9 cellular contexts compared by ENCODE assay signal in genomic region chr17:82399030-82399429, GRCh38. TPM values are rescaled to one million over a fixed set of nuclear protein-coding genes. Genes with fewer than 3 reads are reported as not detected.
DNase-seq lines count a peak whose midpoint lies in the region; ATAC-seq and TF ChIP-seq lines count a peak whose summit lies in the region.
"Had no signal": no experiment of that assay in that cellular context is flagged by ENCODE, and none has a peak within 500 bp of the region (broad histone marks: within the 10 kb centered on the region; RNA-seq: fewer than 3 reads in every experiment).

No MANE protein-coding gene starts in this region.

- H4K5ac ChIP-seq in IMR-90 (ENCODE audit: low read depth, low read length) = no peak overlapping the region

- no peak overlapping the region for H2BK5ac ChIP-seq in IMR-90 (ENCODE audit: low read depth, low read length, poor library complexity, severe bottlenecking)

- no peaks in the 10 kb centered on the region for H3K79me1 ChIP-seq in IMR-90 (ENCODE audit: low read depth in 1 of 2, low read length in 2 of 2)

- H3K4ac ChIP-seq in IMR-90 (ENCODE audit: low read depth, low read length) = no peak overlapping the region

- dilution Hi-C loops in IMR-90 (cut with HindIII; ENCODE audit: low sequenced_read_pairs, unreplicated experiment) = no loop called here

- peaks cover 12% of the 10 kb centered on the region for H3K4me1 ChIP-seq in IMR-90 (ENCODE audit: control insufficient read depth, insufficient read depth, low read length)
- H3K4me1 ChIP-seq: body of pancreas had no signal

- H3K9ac ChIP-seq in IMR-90 (ENCODE audit: low read depth, low read length) = no peak overlapping the region

- H2AK9ac ChIP-seq in IMR-90 (replicated peaks; ENCODE audit: low read depth, low read length, poor library complexity) = peak overlapping the region; percentile 79

- no peak overlapping the region for H4K8ac ChIP-seq in IMR-90 (ENCODE audit: low read depth in 2 of 2, low read length in 2 of 2)

- no peak overlapping the region for H3K4me3 ChIP-seq in IMR-90 (ENCODE audit: insufficient read depth, low read depth, low read length)
- no peak overlapping the region for H3K4me3 ChIP-seq in cardiac fibroblast (replicated peaks in 1 of 2; ENCODE audit: low read depth in 2 of 2, low read length in 2 of 2)
- H3K4me3 ChIP-seq: body of pancreas had no signal

- H3K4me1 Mint-ChIP-seq in WTC11 = no peaks in the 10 kb centered on the region

- BruUV-seq in IMR-90 (replicated peaks; lab: Mats Ljungman, UMichigan) = no TSS peak

- no peak for ATAC-seq in IMR-90 (ENCODE audit: low read depth)
- ATAC-seq in WTC11 = no peak
- ATAC-seq: body of pancreas had no signal

- no peak overlapping the region for H2BK15ac ChIP-seq in IMR-90 (ENCODE audit: low read depth, low read length)

- H3K18ac ChIP-seq in IMR-90 (ENCODE audit: low read depth, low read length) = no peak overlapping the region

- H3K9me3 Mint-ChIP-seq in WTC11 = no peaks in the 10 kb centered on the region

- no peaks in the 10 kb centered on the region for H3K27me3 ChIP-seq in IMR-90 (ENCODE audit: control insufficient read depth, insufficient read depth, low read length)
- H3K27me3 ChIP-seq: body of pancreas had no signal

- TF ChIP-seq CTCF in IMR-90 (conservative IDR thresholded peaks at IDR 0.05; ENCODE audit: low read depth, low read length) (no peak), cardiac fibroblast (IDR thresholded peaks at IDR 0.05; ENCODE audit: low read depth, low read length) (no peak), WTC11 (IDR thresholded peaks at IDR 0.05) (no peak)

- H4K20me1 ChIP-seq in IMR-90 (ENCODE audit: insufficient read depth, low read length) = peaks cover 7% of the 10 kb centered on the region

- in situ Hi-C loops in IMR-90 (cut with MboI; ENCODE audit: low sequenced_read_pairs) = no loop called here

- no peak overlapping the region for H3K56ac ChIP-seq in IMR-90 (ENCODE audit: extremely low read depth, insufficient read depth, low read length)

- no peaks in the 10 kb centered on the region for H3K9me1 ChIP-seq in IMR-90 (ENCODE audit: insufficient read depth, low read length)

- intact Hi-C loops in IMR-90 (cut with micrococcal nuclease) = no loop called here

- no peak overlapping the region for H3K4me3 Mint-ChIP-seq in WTC11

- no peak overlapping the region for H2BK120ac ChIP-seq in IMR-90 (ENCODE audit: low read depth, low read length)

- no peaks in the 10 kb centered on the region for H3K9me3 ChIP-seq in IMR-90 (ENCODE audit: control insufficient read depth, insufficient read depth, low read length)
- H3K9me3 ChIP-seq: body of pancreas had no signal

- H3K27ac Mint-ChIP-seq in WTC11 = no peak overlapping the region

- peaks cover 6% of the 10 kb centered on the region; the same call in 1 of the 2 replicates for H3K36me3 ChIP-seq in IMR-90 (ENCODE audit: control insufficient read depth, insufficient read depth, low read length)

- TF ChIP-seq RAD21 in IMR-90 (IDR thresholded peaks at IDR 0.05; ENCODE audit: low read length) = no peak

- no peaks in the 10 kb centered on the region for H3K27me3 Mint-ChIP-seq in WTC11 (ENCODE audit: low read depth)

- H2AFZ ChIP-seq in IMR-90 (replicated peaks; ENCODE audit: low read length, poor library complexity) = no peak overlapping the region

- H2BK20ac ChIP-seq in IMR-90 (ENCODE audit: low read depth, low read length) = no peak overlapping the region

- H3K14ac ChIP-seq in IMR-90 (replicated peaks; ENCODE audit: low read depth, low read length) = no peak overlapping the region

- peaks cover 9% of the 10 kb centered on the region for H3K36me3 Mint-ChIP-seq in WTC11

- H3K4me2 ChIP-seq in IMR-90 (ENCODE audit: low read depth, low read length) = no peak overlapping the region

- no peak overlapping the region for H2AK5ac ChIP-seq in IMR-90 (ENCODE audit: low read depth, low read length)

- H3K23ac ChIP-seq in IMR-90 (ENCODE audit: low read depth, low read length) = no peak overlapping the region

- TF ChIP-seq POLR2A in IMR-90 (IDR thresholded peaks at IDR 0.05; ENCODE audit: low read depth, low read length) = no peak

- 69% methylated on average over 9 of the region's 14 CpGs; no CpG with 5 or more reads in 1 of the 2 experiments for WGBS in IMR-90 (ENCODE audit: extremely low coverage in 2 of 2, insufficient read length in 1 of 2), 2 experiments

- no peak overlapping the region for H3K27ac ChIP-seq in IMR-90 (ENCODE audit: insufficient read depth, low read length)
- H3K27ac ChIP-seq: body of pancreas had no signal

- DNase-seq in AG08395 (ENCODE audit: low spot score) (peak; percentile 89), IMR-90 (peak; percentile 50), cardiac fibroblast (ENCODE audit: low read depth in 2 of 2) (peak; percentile 19 to 71), medulla oblongata (ENCODE audit: extremely low spot score) (peak; percentile 53), WTC11 (ENCODE audit: low spot score) (no peak), NCI-H1436 (lab: John Stamatoyannopoulos, UW) (no peak)
- no peak for DNase-seq in activated CD4-positive, CD25-positive, alpha-beta regulatory T cell treated with anti-CD3 and anti-CD28 coated beads, Interleukin-2, amount 50 U/mL, for 72 hours
- DNase-seq in stimulated activated CD4-positive, alpha-beta T cell treated with anti-CD3 and anti-CD28 coated beads, Interleukin-4, amount 100 ng/mL, for 24 hours = no peak
- DNase-seq: body of pancreas had no signal

- POLR2A ChIA-PET in IMR-90 (lab: Charles Lee; ENCODE audit: unreplicated experiment) (no interaction called here), WTC11 (lab: Charles Lee) (no interaction called here)

- no peak overlapping the region for H4K91ac ChIP-seq in IMR-90 (ENCODE audit: insufficient read depth, low read depth, low read length)

- CTCF ChIA-PET in IMR-90 (lab: Yijun Ruan, JAX) (no interaction called here), WTC11 (lab: Charles Lee) (no interaction called here)

TF ChIP-seq in IMR-90, 13 proteins besides CTCF, POLR2A, EP300 and RAD21:
- TF ChIP-seq NFE2L2 (IDR thresholded peaks at IDR 0.05; ENCODE audit: low read depth, low read length) (no peak), MAFK (IDR thresholded peaks at IDR 0.05; ENCODE audit: low read depth, low read length) (no peak), CHD1 (IDR thresholded peaks at IDR 0.05; ENCODE audit: low read depth, low read length) (no peak), SMC3 (IDR thresholded peaks at IDR 0.05; ENCODE audit: low read depth, low read length) (no peak), CEBPB (IDR thresholded peaks at IDR 0.05; ENCODE audit: low read depth, low read length) (no peak)
- TF ChIP-seq, protein P1, sequence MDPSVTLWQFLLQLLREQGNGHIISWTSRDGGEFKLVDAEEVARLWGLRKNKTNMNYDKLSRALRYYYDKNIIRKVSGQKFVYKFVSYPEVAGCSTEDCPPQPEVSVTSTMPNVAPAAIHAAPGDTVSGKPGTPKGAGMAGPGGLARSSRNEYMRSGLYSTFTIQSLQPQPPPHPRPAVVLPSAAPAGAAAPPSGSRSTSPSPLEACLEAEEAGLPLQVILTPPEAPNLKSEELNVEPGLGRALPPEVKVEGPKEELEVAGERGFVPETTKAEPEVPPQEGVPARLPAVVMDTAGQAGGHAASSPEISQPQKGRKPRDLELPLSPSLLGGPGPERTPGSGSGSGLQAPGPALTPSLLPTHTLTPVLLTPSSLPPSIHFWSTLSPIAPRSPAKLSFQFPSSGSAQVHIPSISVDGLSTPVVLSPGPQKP (IDR thresholded peaks at IDR 0.05; ENCODE audit: borderline replicate concordance, low read depth, low read length) = no peak

TF ChIP-seq in WTC11, 78 proteins besides CTCF, POLR2A, EP300 and RAD21 (continues in another document):
- TF ChIP-seq PRRX2 (CRISPR knock-in tag; IDR thresholded peaks at IDR 0.05) (no peak), ZNF121 (CRISPR knock-in tag; IDR thresholded peaks at IDR 0.05) (no peak)

RNA-seq across cellular contexts. Expression of gene HEXD, which starts 19.1 kb away (rescaled TPM):
- total RNA-seq in IMR-90 (2012; rRNA removed) = 3.8 and 4.2 TPM in 2 replicates
- 9.2 and 9.5 TPM in 2 replicates for polyA plus RNA-seq in IMR-90 (2012; rRNA removed)
- 5.6 and 10.0 TPM in 2 replicates for polyA plus RNA-seq in IMR-90 (2012; cell fraction: cytosol; rRNA removed)
- 76.9 and 127 TPM in 2 replicates for polyA plus RNA-seq in IMR-90 (2012; cell fraction: nucleus; rRNA removed; ENCODE audit: low replicate concordance)
- total RNA-seq in WTC11 (2021) = 36.0 to 40.0 TPM (median 37.1 TPM) in 3 replicates

RNA-seq across cellular contexts. Expression of gene OGFOD3, which starts 19.4 kb away (rescaled TPM):
- total RNA-seq in IMR-90 (2012; rRNA removed) (24.4 and 25.3 TPM in 2 replicates), WTC11 (2021) (20.4 to 24.0 TPM (median 22.5 TPM) in 3 replicates)
- polyA plus RNA-seq in IMR-90 (2012; rRNA removed) = 33.4 and 34.5 TPM in 2 replicates
- polyA plus RNA-seq in IMR-90 (2012; cell fraction: cytosol; rRNA removed) = 31.1 and 43.7 TPM in 2 replicates
- 18.5 and 32.9 TPM in 2 replicates for polyA plus RNA-seq in IMR-90 (2012; cell fraction: nucleus; rRNA removed; ENCODE audit: low replicate concordance)

RNA-seq across cellular contexts. Expression of gene UTS2R, which starts 27.5 kb away (rescaled TPM):
- total RNA-seq in IMR-90 (2012; rRNA removed) (not detected in 2 replicates), WTC11 (2021) (0.46 to 0.76 TPM (median 0.53 TPM) in 3 replicates)
- polyA plus RNA-seq in IMR-90 (2012; rRNA removed) = not detected in 2 replicates
- polyA plus RNA-seq in IMR-90 (2012; cell fraction: cytosol; rRNA removed) = not detected in 2 replicates
- polyA plus RNA-seq in IMR-90 (2012; cell fraction: nucleus; rRNA removed; ENCODE audit: low replicate concordance) = not detected in 2 replicates
- total RNA-seq: body of pancreas had no signal

RNA-seq across cellular contexts. Expression of gene TEX19, which starts 40.0 kb away (rescaled TPM):
- total RNA-seq in IMR-90 (2012; rRNA removed) (under 0.01 and 0.28 TPM in 2 replicates), WTC11 (2021) (0.89 to 1.4 TPM (median 1.4 TPM) in 3 replicates)
- polyA plus RNA-seq in IMR-90 (2012; rRNA removed) = 0.03 and 0.13 TPM in 2 replicates
- polyA plus RNA-seq in IMR-90 (2012; cell fraction: cytosol; rRNA removed) = 0.05 and 0.06 TPM in 2 replicates
- 0.08 TPM in 1 of 2 replicates, not detected in the other for polyA plus RNA-seq in IMR-90 (2012; cell fraction: nucleus; rRNA removed; ENCODE audit: low replicate concordance)
- total RNA-seq: body of pancreas had no signal

RNA-seq across cellular contexts. Expression of gene CYBC1, which starts 51.5 kb away (rescaled TPM):
- total RNA-seq in IMR-90 (2012; rRNA removed) (61.1 and 75.1 TPM in 2 replicates), WTC11 (2021) (61.5 to 71.7 TPM (median 65.5 TPM) in 3 replicates)
- polyA plus RNA-seq in IMR-90 (2012; rRNA removed) = 76.7 and 89.0 TPM in 2 replicates
- polyA plus RNA-seq in IMR-90 (2012; cell fraction: cytosol; rRNA removed) = 84.4 and 115 TPM in 2 replicates
- polyA plus RNA-seq in IMR-90 (2012; cell fraction: nucleus; rRNA removed; ENCODE audit: low replicate concordance) = 201 and 366 TPM in 2 replicates

Comparison
In these comparisons a context has a peak if more than half of its experiments do, and no peak if none do; other contexts are left out.
1. DNase-seq: peak in AG08395 (single experiment), IMR-90 (single experiment), cardiac fibroblast (2 of 2) and medulla oblongata (single experiment); none in WTC11 (single experiment), NCI-H1436 (single experiment), activated CD4-positive, CD25-positive, alpha-beta regulatory T cell treated with anti-CD3 and anti-CD28 coated beads, Interleukin-2, amount 50 U/mL, for 72 hours (single experiment) and stimulated activated CD4-positive, alpha-beta T cell treated with anti-CD3 and anti-CD28 coated beads, Interleukin-4, amount 100 ng/mL, for 24 hours (single experiment).